23 cellular contexts compared by ENCODE assay signal in genomic region chr7:149783386-149784250, GRCh38. TPM values are rescaled to one million over a fixed set of nuclear protein-coding genes. Genes with fewer than 3 reads are reported as not detected.
DNase-seq lines count a peak whose midpoint lies in the region; ATAC-seq, FAIRE-seq and TF ChIP-seq lines count a peak whose summit lies in the region.
"Had no signal": no experiment of that assay in that cellular context is flagged by ENCODE, and none has a peak within 500 bp of the region (broad histone marks: within the 10 kb centered on the region; RNA-seq: fewer than 3 reads in every experiment).

No MANE protein-coding gene starts in this region.

- no peaks in the 10 kb centered on the region for H3K23me2 ChIP-seq in H1 (ENCODE audit: low read depth, low read length)

- no peak overlapping the region for H3K27ac ChIP-seq in 22Rv1
- H3K27ac ChIP-seq in H1 (ENCODE audit: low read depth, low read length): no peak overlapping the region
- no peak overlapping the region for H3K27ac ChIP-seq in thyroid gland
- H3K27ac ChIP-seq: RWPE1, vagina had no signal

- H4K8ac ChIP-seq in H1 (ENCODE audit: extremely low read depth, insufficient read depth, low read length): peak overlapping the region; percentile 1; the same call in 1 of the 2 replicates

- no peak overlapping the region for H4K91ac ChIP-seq in H1 (replicated peaks; ENCODE audit: insufficient read length, low read length)

- H3K79me2 ChIP-seq in H1 (ENCODE audit: control insufficient read depth in 1 of 2, insufficient read depth in 2 of 2, low read length in 2 of 2): no peaks in the 10 kb centered on the region

- 87% methylated on average over 21 of the region's 22 CpGs; no CpG with 5 or more reads in 1 of the 2 experiments for whole genome bisulfite sequencing in H1 (ENCODE audit: extremely low coverage in 1 of 2, insufficient coverage in 1 of 2, insufficient read length in 1 of 2, insufficient replicate concordance in 2 of 2, low coverage in 1 of 2, low lambda C conversion rate in 2 of 2, missing lambda C conversion rate in 1 of 2), 2 experiments
- WGBS in thyroid gland, 2 donors: 68 to 69% methylated on average over 18 of the region's 22 CpGs

- FAIRE-seq in H1 (lab: Jason Lieb, UNC): no peak
- FAIRE-seq: endometrium had no signal

- H3K23ac ChIP-seq in H1 (ENCODE audit: insufficient read length): no peak overlapping the region

- no peaks in the 10 kb centered on the region for H3K9me3 ChIP-seq in H1 (ENCODE audit: insufficient read depth in 2 of 2, low read depth in 1 of 2, low read length in 1 of 2)
- H3K9me3 ChIP-seq in thyroid gland: no peaks in the 10 kb centered on the region
- H3K9me3 ChIP-seq: vagina had no signal

- TF ChIP-seq CTCF in 22Rv1 (IDR thresholded peaks at IDR 0.05): peak; percentile 20; the same call in 1 of the 2 replicates
- no peak for TF ChIP-seq CTCF in H1 (IDR thresholded peaks at IDR 0.05; ENCODE audit: control extremely low read depth in 1 of 3, insufficient read depth in 1 of 3, low read depth in 1 of 3, low read length in 3 of 3)
- TF ChIP-seq CTCF in thyroid gland (IDR thresholded peaks at IDR 0.05): no peak

- H3K36me3 ChIP-seq in H7 (replicated peaks; ENCODE audit: control insufficient read depth, insufficient read depth, low read length): no peaks in the 10 kb centered on the region
- H3K36me3 ChIP-seq in H1 (ENCODE audit: control insufficient read depth in 2 of 4, insufficient read depth in 4 of 4, low read length in 3 of 4): no peaks in the 10 kb centered on the region
- no peaks in the 10 kb centered on the region for H3K36me3 ChIP-seq in thyroid gland
- H3K36me3 ChIP-seq: vagina had no signal

- no peaks in the 10 kb centered on the region for H4K20me1 ChIP-seq in H1 (replicated peaks in 1 of 2; ENCODE audit: control insufficient read depth in 1 of 2, insufficient read depth in 2 of 2, low read length in 2 of 2)

- no peaks in the 10 kb centered on the region for H3K79me1 ChIP-seq in H1 (ENCODE audit: low read depth, low read length)

- no peak overlapping the region for H3K9ac ChIP-seq in H1 (replicated peaks in 1 of 4; ENCODE audit: extremely low read depth in 1 of 4, low read depth in 3 of 4, low read length in 3 of 4)

- no peak overlapping the region for H2BK120ac ChIP-seq in H1 (replicated peaks; ENCODE audit: low read depth, low read length)

- peak overlapping the region; percentile 2; the same call in 1 of the 2 replicates for H2BK12ac ChIP-seq in H1 (ENCODE audit: low read depth, low read length)

- H2BK20ac ChIP-seq in H1 (ENCODE audit: low read length): no peak overlapping the region

- TF ChIP-seq POLR2A in H1 (IDR thresholded peaks at IDR 0.05; ENCODE audit: control extremely low read depth in 1 of 2, low read depth in 2 of 2, low read length in 2 of 2) (no peak), thyroid gland (IDR thresholded peaks at IDR 0.05) (no peak)

- POLR2A ChIA-PET in H1 (lab: Charles Lee; ENCODE audit: partially characterized antibody): interaction anchor here (1.0 to 1.4 kb wide), 3 partner anchors 9 to 10 kb away, joined by 3 to 4 read pairs (median 4); partner anchors contain the start of gene ZNF467

- H2BK15ac ChIP-seq in H1 (ENCODE audit: low read length): no peak overlapping the region

- H3K56ac ChIP-seq in H1 (replicated peaks; ENCODE audit: insufficient read length, low read depth, low read length): no peak overlapping the region

- H3K4me2 ChIP-seq in H1 (ENCODE audit: insufficient read depth in 1 of 2, low read depth in 2 of 2, low read length in 2 of 2): peak overlapping the region in 1 of 2 experiments; percentile 14; a peak in 1 of 4 replicates
- H3K4me2 ChIP-seq: smooth muscle cell had no signal

- H3K4ac ChIP-seq in H1 (replicated peaks; ENCODE audit: insufficient read length, low read depth, low read length): no peak overlapping the region

- CTCF ChIA-PET in H1 (lab: Charles Lee; ENCODE audit: partially characterized antibody): interaction anchor here (1.2 to 12.9 kb wide), 7 partner anchors 6 to 121 kb away, joined by 3 to 120 read pairs (median 107); no protein-coding TSS in a partner anchor

- H3K27me3 ChIP-seq in H7 (ENCODE audit: control insufficient read depth, insufficient read depth, low read length): peaks cover 10% of the 10 kb centered on the region
- H3K27me3 ChIP-seq in H1 (replicated peaks in 1 of 4; ENCODE audit: control insufficient read depth in 3 of 4, extremely low read depth in 1 of 4, insufficient read depth in 3 of 4, low read length in 3 of 4): peaks cover 0 to 15% (median 11%) of the 10 kb centered on the region in 4 experiments; a peak in 5 of 7 replicates
- H3K27me3 ChIP-seq in thyroid gland: no peaks in the 10 kb centered on the region
- H3K27me3 ChIP-seq: vagina had no signal

- H3K4me3 ChIP-seq in H7 (ENCODE audit: insufficient read depth, low read depth, low read length) (no peak overlapping the region), H1 (ENCODE audit: extremely low read depth in 1 of 4, insufficient read depth in 2 of 4, low read depth in 3 of 4, low read length in 4 of 4) (no peak overlapping the region), thyroid gland (replicated peaks in 1 of 3) (no peak overlapping the region)
- H3K4me3 ChIP-seq: smooth muscle cell, vagina had no signal

- H2AK5ac ChIP-seq in H1 (ENCODE audit: low read depth, low read length): no peak overlapping the region

- H2AFZ ChIP-seq in H1 (ENCODE audit: low read length): no peak overlapping the region

- no peak for TF ChIP-seq RAD21 in H1 (IDR thresholded peaks at IDR 0.05 in 1 of 2, conservative IDR thresholded peaks at IDR 0.05 in 1 of 2; ENCODE audit: low read depth in 2 of 2, low read length in 2 of 2)

- no peak overlapping the region for H4K5ac ChIP-seq in H1 (ENCODE audit: insufficient read length, low read depth, low read length)

- H3K14ac ChIP-seq in H1 (ENCODE audit: insufficient read length): no peak overlapping the region

- peak; percentile 90 for DNase-seq in H7
- DNase-seq in H1 (ENCODE audit: low read depth in 1 of 2, low spot score in 2 of 2): no peak
- DNase-seq in medulla oblongata (ENCODE audit: extremely low spot score): peak; percentile 81
- no peak for DNase-seq in T-helper 1 cell
- no peak for DNase-seq in left colon
- DNase-seq in thyroid gland: no peak
- DNase-seq in COR-L47 (lab: John Stamatoyannopoulos, UW): no peak
- DNase-seq: activated naive CD4-positive, alpha-beta T cell treated with anti-CD3 and anti-CD28 coated beads, Interleukin-2, amount 10 ng/mL, durations not matched to agents 7 days and 5 days; CD4-positive, CD25-positive, alpha-beta regulatory T cell; mesendoderm; naive B cell; NCI-H1417; NCI-H2171; NCI-H510A treated with DMSO at 0.1 percent for 48 hours; retina; stimulated activated CD4-positive, alpha-beta T cell treated with anti-CD3 and anti-CD28 coated beads, Interleukin-2, amount 100 ng/mL, for 24 hours; T1000 had no signal

- H2BK5ac ChIP-seq in H1 (ENCODE audit: low read depth, low read length): no peak overlapping the region

- no peak for ATAC-seq in left colon

- no peak for TF ChIP-seq EP300 in H1 (IDR thresholded peaks at IDR 0.05; ENCODE audit: borderline replicate concordance in 1 of 2, low read depth in 2 of 2, low read length in 2 of 2)

- peaks cover 0 to 15% (median 6%) of the 10 kb centered on the region in 4 experiments; a peak in 6 of 7 replicates for H3K4me1 ChIP-seq in H1 (replicated peaks in 1 of 4; ENCODE audit: control insufficient read depth in 3 of 4, insufficient read depth in 4 of 4, low read length in 3 of 4)
- H3K4me1 ChIP-seq in thyroid gland: peaks cover 0 to 8% of the 10 kb centered on the region in 2 donors
- H3K4me1 ChIP-seq: vagina had no signal

- intact Hi-C loops in left colon (cut with DNase I, micrococcal nuclease): no loop called here
- intact Hi-C loops in thyroid gland (cut with DNase I): no loop called here

- H3K18ac ChIP-seq in H1 (ENCODE audit: extremely low read depth, low read length): no peak overlapping the region

TF ChIP-seq in H1, 55 proteins besides CTCF, POLR2A, EP300 and RAD21 (continues in another document):
- no peak for TF ChIP-seq SP4 (IDR thresholded peaks at IDR 0.05; ENCODE audit: low read length)
- TF ChIP-seq GTF2F1 (IDR thresholded peaks at IDR 0.05; ENCODE audit: borderline replicate concordance, low read depth, low read length): no peak
- TF ChIP-seq BCL11A (IDR thresholded peaks at IDR 0.05; ENCODE audit: low read depth in 2 of 2, low read length in 2 of 2): no peak
- TF ChIP-seq USF2 (IDR thresholded peaks at IDR 0.05; ENCODE audit: low read length): no peak

RNA-seq across cellular contexts. Expression of gene ZNF467, which starts 10.2 kb away (rescaled TPM):
- 0.04 and 0.55 TPM in 2 replicates for total RNA-seq in H7 (2014; rRNA removed; shearing (Covaris generic))
- 0.40 and 0.50 TPM in 2 replicates for total RNA-seq in H1 (2021; fragmentation: NEBNext Ultra II Directional; extraction: Animal tissue kit (Norgen Biotek cat#: 25700))
- polyA plus RNA-seq in H1 (2011; rRNA removed): 0.51 and 0.89 TPM in 2 replicates
- 0.44 TPM for polyA plus RNA-seq in H1 (2011; cell fraction: cytosol; rRNA removed)
- 1.7 TPM for polyA plus RNA-seq in H1 (2011; cell fraction: nucleus; rRNA removed)
- 0.36 to 0.89 TPM (median 0.75 TPM) in 4 replicates for polyA plus RNA-seq in H1 (2012, experiment 1 of 2)
- 0.35 TPM for polyA plus RNA-seq in H1 (2012, experiment 2 of 2)
- polyA plus RNA-seq in H1 (2013, experiment 1 of 2): 0.20 TPM
- polyA plus RNA-seq in H1 (2013, experiment 2 of 2): 0.13 TPM
- 0.05 and 0.13 TPM in 2 replicates for polyA minus RNA-seq in H1 (2011; rRNA and poly(A)+ RNA removed)
- not detected for polyA minus RNA-seq in H1 (2011; cell fraction: cytosol; rRNA and poly(A)+ RNA removed)
- 0.70 TPM for polyA minus RNA-seq in H1 (2011; cell fraction: nucleus; rRNA and poly(A)+ RNA removed)
- 1 to 10 TPM; 1.5 to 6.0 TPM for total RNA-seq in left colon
- 10 to 100 TPM; 11.8 to 18.8 (median 15.5) TPM for total RNA-seq in thyroid gland
- total RNA-seq: osteoblast had no signal

RNA-seq across cellular contexts. Expression of gene ZNF862, which starts 54.6 kb away (rescaled TPM):
- 3.4 and 3.8 TPM in 2 replicates for total RNA-seq in H7 (2014; rRNA removed; shearing (Covaris generic))
- 2.5 and 3.9 TPM in 2 replicates for total RNA-seq in H1 (2021; fragmentation: NEBNext Ultra II Directional; extraction: Animal tissue kit (Norgen Biotek cat#: 25700))
- polyA plus RNA-seq in H1 (2011; rRNA removed): 1.8 and 2.8 TPM in 2 replicates
- polyA plus RNA-seq in H1 (2011; cell fraction: cytosol; rRNA removed): 2.4 TPM
- polyA plus RNA-seq in H1 (2011; cell fraction: nucleus; rRNA removed): 9.0 TPM
- 1.8 to 3.1 TPM (median 2.4 TPM) in 4 replicates for polyA plus RNA-seq in H1 (2012, experiment 1 of 2)
- polyA plus RNA-seq in H1 (2012, experiment 2 of 2): 0.62 TPM
- 1.1 TPM for polyA plus RNA-seq in H1 (2013, experiment 1 of 2)
- 1.2 TPM for polyA plus RNA-seq in H1 (2013, experiment 2 of 2)
- 4.0 and 5.4 TPM in 2 replicates for polyA minus RNA-seq in H1 (2011; rRNA and poly(A)+ RNA removed)
- polyA minus RNA-seq in H1 (2011; cell fraction: cytosol; rRNA and poly(A)+ RNA removed): 1.5 TPM
- 8.9 TPM for polyA minus RNA-seq in H1 (2011; cell fraction: nucleus; rRNA and poly(A)+ RNA removed)
- 10 to 100 TPM; 12.9 to 17.4 TPM for total RNA-seq in left colon
- total RNA-seq in thyroid gland: 10 to 100 TPM; 23.6 to 53.7 (median 39.3) TPM

Comparison
In these comparisons a context has a peak if more than half of its experiments do, and no peak if none do; other contexts are left out.
1. DNase-seq: peak in H7 (single experiment) and medulla oblongata (single experiment); none in H1 (0 of 2), T-helper 1 cell (0 of 5), left colon (0 of 2), thyroid gland (0 of 2) and COR-L47 (single experiment).